ENCODE assay signal across 8 cellular contexts in genomic region chr19:3625996-3626472, GRCh38. TPM values are rescaled to one million over a fixed set of nuclear protein-coding genes. Genes with fewer than 3 reads are reported as not detected.
DNase-seq lines count a peak whose midpoint lies in the region; ATAC-seq, FAIRE-seq and TF ChIP-seq lines count a peak whose summit lies in the region.

No MANE protein-coding gene starts in this region.

- H3K9me3 Mint-ChIP-seq in astrocyte (ENCODE audit: unreplicated experiment) (no peaks in the 10 kb centered on the region), type B pancreatic cell (no peaks in the 10 kb centered on the region)

- no peaks in the 10 kb centered on the region for H3K9me3 ChIP-seq in astrocyte (ENCODE audit: insufficient read depth, low read depth, low read length)

- peak overlapping the region; percentile 83 for H2AFZ ChIP-seq in astrocyte (ENCODE audit: low read depth, low read length)

- peak; percentile 10 for DNase-seq in astrocyte (ENCODE audit: low read depth)
- no peak for DNase-seq in left lobe of liver (ENCODE audit: low spot score)
- no peak for DNase-seq in type B pancreatic cell (ENCODE audit: extremely low spot score, unreplicated experiment)
- DNase-seq in NCI-H1694 (lab: John Stamatoyannopoulos, UW), result no peak
- DNase-seq in activated gamma-delta T cell (lab: John Stamatoyannopoulos, UW), result no peak

- no peaks in the 10 kb centered on the region for H3K27me3 ChIP-seq in astrocyte (ENCODE audit: insufficient read depth, low read length)

- H3K4me3 Mint-ChIP-seq in astrocyte (ENCODE audit: unreplicated experiment) (peak overlapping the region; percentile 94), type B pancreatic cell (peak overlapping the region; percentile 93)

- H3K4me2 ChIP-seq in astrocyte (ENCODE audit: low read length), result peak overlapping the region; percentile 95

- TF ChIP-seq CTCF in astrocyte (IDR thresholded peaks at IDR 0.05; ENCODE audit: insufficient read depth, low read depth, low read length) (no peak), type B pancreatic cell (conservative IDR thresholded peaks at IDR 0.05) (no peak)

- H3K36me3 Mint-ChIP-seq in astrocyte (ENCODE audit: low read depth, unreplicated experiment) (peaks cover 4% of the 10 kb centered on the region), type B pancreatic cell (peaks cover 4% of the 10 kb centered on the region)

- no peak for FAIRE-seq in astrocyte (lab: Jason Lieb, UNC)

- peaks cover 10% of the 10 kb centered on the region for H3K4me1 ChIP-seq in astrocyte (ENCODE audit: insufficient read depth, low read length)

- H3K4me3 ChIP-seq in GM08714 (ENCODE audit: low read length), result peak overlapping the region; percentile 96
- peak overlapping the region; percentile 96 for H3K4me3 ChIP-seq in astrocyte (ENCODE audit: insufficient read depth, low read depth, low read length)

- peak overlapping the region; percentile 99 for H3K27ac ChIP-seq in astrocyte (ENCODE audit: low read depth, low read length)

- H3K9ac ChIP-seq in astrocyte (ENCODE audit: low read length), result peak overlapping the region; percentile 94

- peaks cover 4% of the 10 kb centered on the region for H3K4me1 Mint-ChIP-seq in astrocyte (ENCODE audit: low read depth, unreplicated experiment)
- peaks cover 20% of the 10 kb centered on the region for H3K4me1 Mint-ChIP-seq in type B pancreatic cell (ENCODE audit: unreplicated experiment)

- peaks cover 37% of the 10 kb centered on the region for H3K79me2 ChIP-seq in astrocyte (ENCODE audit: insufficient read depth, low read length)

- peak; percentile 2 for ATAC-seq in HG03378 (IDR thresholded peaks at IDR 0.05; ENCODE audit: unreplicated experiment)
- peak; percentile 0 for ATAC-seq in left lobe of liver
- ATAC-seq in GM19351 (IDR thresholded peaks at IDR 0.05; ENCODE audit: unreplicated experiment), result no peak

- H4K20me1 ChIP-seq in astrocyte (ENCODE audit: insufficient read depth, low read length), result peaks cover 31% of the 10 kb centered on the region

- H3K27me3 Mint-ChIP-seq in astrocyte (ENCODE audit: low read depth, unreplicated experiment), result no peaks in the 10 kb centered on the region
- no peaks in the 10 kb centered on the region for H3K27me3 Mint-ChIP-seq in type B pancreatic cell

- peak overlapping the region; percentile 97 for H3K27ac Mint-ChIP-seq in astrocyte (ENCODE audit: unreplicated experiment)
- H3K27ac Mint-ChIP-seq in type B pancreatic cell, result peak overlapping the region; percentile 99

- no peaks in the 10 kb centered on the region for H3K36me3 ChIP-seq in astrocyte (ENCODE audit: insufficient read depth, low read length)

RNA-seq across cellular contexts. Expression of gene CACTIN, which starts 0.6 kb away (rescaled TPM):
- total RNA-seq in astrocyte (22.0 and 26.7 TPM in 2 replicates), left lobe of liver (12.5 TPM), type B pancreatic cell (ENCODE audit: low replicate concordance) (31.6 and 32.4 TPM in 2 replicates)

RNA-seq across cellular contexts. Expression of gene TBXA2R, which starts 19.4 kb away (rescaled TPM):
- total RNA-seq in astrocyte, result 0.31 and 0.39 TPM in 2 replicates
- total RNA-seq in left lobe of liver, result 4.4 TPM
- total RNA-seq in type B pancreatic cell (ENCODE audit: low replicate concordance), result not detected in 2 replicates

RNA-seq across cellular contexts. Expression of gene GIPC3, which starts 40.8 kb away (rescaled TPM):
- 0.09 and 0.10 TPM in 2 replicates for total RNA-seq in astrocyte
- total RNA-seq in left lobe of liver, result 0.75 TPM
- total RNA-seq in type B pancreatic cell (ENCODE audit: low replicate concordance), result 0.07 TPM in 1 of 2 replicates, not detected in the other

RNA-seq across cellular contexts. Expression of gene HMG20B, which starts 53.3 kb away (rescaled TPM):
- total RNA-seq in astrocyte (55.9 and 63.8 TPM in 2 replicates), left lobe of liver (44.2 TPM), type B pancreatic cell (ENCODE audit: low replicate concordance) (60.1 and 78.3 TPM in 2 replicates)
